In genomic region chr7:107154826-107155225, GRCh38 we compare ENCODE assay signal across 34 cellular contexts.
"Had no signal": no experiment of that assay in that cellular context is flagged by ENCODE, and none has a peak within 500 bp of the region (broad histone marks: within the 10 kb centered on the region; RNA-seq: fewer than 3 reads in every experiment).

No MANE protein-coding gene starts in this region.

- H3K4me1 ChIP-seq: adrenal gland, ascending aorta, body of pancreas, breast epithelium had no signal

- ATAC-seq: activated naive CD4-positive, alpha-beta T cell treated with anti-CD3 and anti-CD28 coated beads, Interleukin-2, amount 50 U/mL, for 72 hours; activated naive CD8-positive, alpha-beta T cell treated with anti-CD3 and anti-CD28 coated beads, Interleukin-2, amount 50 U/mL, for 24 hours; activated T-cell treated with anti-CD3 and anti-CD28 coated beads, Interleukin-2, amount 50 U/mL, for 4 hours; activated T-cell treated with anti-CD3 and anti-CD28 coated beads, Interleukin-2, amount 50 U/mL, for 72 hours; activated T-helper 17 cell treated with anti-CD3 and anti-CD28 coated beads, Interleukin-2, amount 50 U/mL, for 72 hours; body of pancreas had no signal

- FAIRE-seq: astrocyte, bronchial epithelial cell had no signal

- H3K27me3 ChIP-seq: adrenal gland, ascending aorta, body of pancreas, brain microvascular endothelial cell, breast epithelium, cardiac muscle cell had no signal

- H3K36me3 ChIP-seq: adrenal gland, ascending aorta, brain microvascular endothelial cell, breast epithelium had no signal

- H3K9me3 ChIP-seq: adrenal gland, ascending aorta, body of pancreas, breast epithelium had no signal

- H3K27ac ChIP-seq: adrenal gland, ascending aorta, body of pancreas, brain microvascular endothelial cell, breast epithelium, cardiac muscle cell had no signal

- H3K4me3 ChIP-seq: adrenal gland, ascending aorta, body of pancreas, breast epithelium, cardiac muscle cell had no signal

- DNase-seq: activated effector memory CD4-positive, alpha-beta T cell treated with anti-CD3 and anti-CD28 coated beads, Interleukin-2, amount 50 U/mL, for 16 hours; activated effector memory CD4-positive, alpha-beta T cell treated with Interleukin-2 at 50 U/mL for 16 hours; activated gamma-delta T cell; activated gamma-delta T cell treated with Interleukin-2 at 50 U/mL for 16 hours; activated naive CD4-positive, alpha-beta T cell; activated naive CD4-positive, alpha-beta T cell treated with anti-CD3 and anti-CD28 coated beads for 36 hours; activated naive CD4-positive, alpha-beta T cell treated with anti-CD3 and anti-CD28 coated beads, Interleukin-2, amount 10 ng/mL, durations not matched to agents 7 days and 5 days; activated naive CD4-positive, alpha-beta T cell treated with anti-CD3 and anti-CD28 coated beads, Interleukin-2, amount 50 U/mL, for 16 hours; activated naive CD4-positive, alpha-beta T cell treated with Interleukin-2 at 50 U/mL for 16 hours; activated naive CD8-positive, alpha-beta T cell treated with anti-CD3 and anti-CD28 coated beads for 36 hours; activated naive CD8-positive, alpha-beta T cell treated with anti-CD3 and anti-CD28 coated beads, Interleukin-2, amount 10 ng/mL, durations not matched to agents 7 days and 5 days; activated naive CD8-positive, alpha-beta T cell treated with anti-CD3 and anti-CD28 coated beads, Interleukin-2, amount 50 U/mL, for 24 hours; activated T-cell treated with anti-CD3 and anti-CD28 coated beads, Interleukin-2, amount 50 U/mL, for 1 hour; activated T-cell treated with anti-CD3 and anti-CD28 coated beads, Interleukin-2, amount 50 U/mL, for 24 hours; activated T-cell treated with anti-CD3 and anti-CD28 coated beads, Interleukin-2, amount 50 U/mL, for 4 hours; activated T-cell treated with anti-CD3 and anti-CD28 coated beads, Interleukin-2, amount 50 U/mL, for 48 hours; activated T-cell treated with anti-CD3 and anti-CD28 coated beads, Interleukin-2, amount 50 U/mL, for 72 hours; amniotic stem cell; amygdala; anterior cingulate cortex; aorta; body of pancreas; brain microvascular endothelial cell; caudate nucleus; central memory CD4-positive, alpha-beta T cell; cerebellar nuclear complex had no signal
